ENCODE assay signal across 1 cellular context in genomic region chr2:6921321-6921922, GRCh38.
TF ChIP-seq lines count a peak whose summit lies in the region.

No MANE protein-coding gene starts in this region.

TF ChIP-seq in HepG2, 621 proteins besides CTCF, POLR2A, EP300 and RAD21 (continues in another document):
- TF ChIP-seq NFKB2 (CRISPR knock-in tag; IDR thresholded peaks at IDR 0.05; ENCODE audit: borderline replicate concordance) (peak; percentile 71; the same call in 1 of the 2 replicates), NR2F2 (IDR thresholded peaks at IDR 0.05; ENCODE audit: borderline replicate concordance, low read depth) (peak; percentile 97), IKZF4 (CRISPR knock-in tag; IDR thresholded peaks at IDR 0.05; ENCODE audit: borderline replicate concordance, low read depth, not compliant biosample characterization) (no peak), ZNF570 (CRISPR knock-in tag; IDR thresholded peaks at IDR 0.05; ENCODE audit: borderline replicate concordance) (no peak), NR2F1 (CRISPR knock-in tag; IDR thresholded peaks at IDR 0.05) (peak; percentile 96 to 99), RORA (CRISPR knock-in tag; IDR thresholded peaks at IDR 0.05) (no peak), PTBP1 (IDR thresholded peaks at IDR 0.05; ENCODE audit: low read depth, low read length, poor library complexity, severe bottlenecking) (no peak), EEA1 (CRISPR knock-in tag; IDR thresholded peaks at IDR 0.05; ENCODE audit: borderline replicate concordance) (no peak), CEBPZ (IDR thresholded peaks at IDR 0.05; ENCODE audit: low read length) (no peak), MLXIP (CRISPR knock-in tag; IDR thresholded peaks at IDR 0.05; ENCODE audit: borderline replicate concordance) (no peak), ZNF253 (CRISPR knock-in tag; IDR thresholded peaks at IDR 0.05; ENCODE audit: borderline replicate concordance) (no peak), SNRNP70 (IDR thresholded peaks at IDR 0.05; ENCODE audit: low read depth, low read length) (no peak), NBN (conservative IDR thresholded peaks at IDR 0.05) (no peak), ZNF160 (CRISPR knock-in tag; IDR thresholded peaks at IDR 0.05) (no peak), IRX3 (CRISPR knock-in tag; IDR thresholded peaks at IDR 0.05; ENCODE audit: borderline replicate concordance, low read depth) (no peak), NFATC3 (CRISPR knock-in tag; IDR thresholded peaks at IDR 0.05) (no peak), ARID3A (IDR thresholded peaks at IDR 0.05; ENCODE audit: low read depth, low read length) (0 out of 2 replicates have a peak, but pooled peaks have one; percentile 27), ATF4 (CRISPR knock-in tag; IDR thresholded peaks at IDR 0.05) (peak in 1 of 2 experiments; percentile 56; a peak in 2 of 4 replicates), SIX1 (CRISPR knock-in tag; IDR thresholded peaks at IDR 0.05; ENCODE audit: borderline replicate concordance) (no peak), ZC3H4 (CRISPR knock-in tag; IDR thresholded peaks at IDR 0.05; ENCODE audit: borderline replicate concordance) (no peak), MTA1 (CRISPR knock-in tag; IDR thresholded peaks at IDR 0.05; ENCODE audit: borderline replicate concordance) (peak; percentile 99; the same call in 1 of the 2 replicates), ARID4A (CRISPR knock-in tag; IDR thresholded peaks at IDR 0.05; ENCODE audit: borderline replicate concordance) (peak; percentile 67; the same call in 1 of the 2 replicates), MLLT10 (CRISPR knock-in tag; IDR thresholded peaks at IDR 0.05) (no peak), REPIN1 (CRISPR knock-in tag; IDR thresholded peaks at IDR 0.05; ENCODE audit: borderline replicate concordance, low read depth) (peak; percentile 99), ZSCAN12 (CRISPR knock-in tag; IDR thresholded peaks at IDR 0.05) (no peak), HNRNPUL1 (IDR thresholded peaks at IDR 0.05; ENCODE audit: low read depth, low read length) (no peak), FUBP1 (CRISPR knock-in tag; IDR thresholded peaks at IDR 0.05; ENCODE audit: borderline replicate concordance) (no peak), MEIS1 (CRISPR knock-in tag; IDR thresholded peaks at IDR 0.05; ENCODE audit: borderline replicate concordance) (peak; percentile 91; the same call in 1 of the 2 replicates), ZNF337 (CRISPR knock-in tag; IDR thresholded peaks at IDR 0.05; ENCODE audit: borderline replicate concordance, low read depth) (peak; percentile 72; the same call in 1 of the 2 replicates), YY1 (IDR thresholded peaks at IDR 0.05; ENCODE audit: insufficient read depth, insufficient replicate concordance, low read depth, low read length) (peak; percentile 31), ZMYM2 (CRISPR knock-in tag; IDR thresholded peaks at IDR 0.05) (peak; percentile 92; the same call in 1 of the 2 replicates), ZNF136 (CRISPR knock-in tag; IDR thresholded peaks at IDR 0.05; ENCODE audit: low read depth) (0 out of 2 replicates have a peak, but pooled peaks have one; percentile 82), NRL (CRISPR knock-in tag; IDR thresholded peaks at IDR 0.05; ENCODE audit: borderline replicate concordance) (0 out of 2 replicates have a peak, but pooled peaks have one; percentile 62), CHD4 (IDR thresholded peaks at IDR 0.05; ENCODE audit: borderline replicate concordance, low read length) (no peak), SUZ12 (IDR thresholded peaks at IDR 0.05; ENCODE audit: low read depth, low read length) (no peak), ZMYM3 (CRISPR knock-in tag; IDR thresholded peaks at IDR 0.05) (peak; percentile 93), ZFP41 (CRISPR knock-in tag; IDR thresholded peaks at IDR 0.05; ENCODE audit: borderline replicate concordance) (no peak), PBX2 (CRISPR knock-in tag; IDR thresholded peaks at IDR 0.05) (0 out of 2 replicates have a peak, but pooled peaks have one; percentile 25), TFE3 (CRISPR knock-in tag; IDR thresholded peaks at IDR 0.05) (peak; percentile 93), PPARG (CRISPR knock-in tag; conservative IDR thresholded peaks at IDR 0.05) (peak; percentile 85), KLF15 (CRISPR knock-in tag; IDR thresholded peaks at IDR 0.05; ENCODE audit: borderline replicate concordance) (no peak), ZFP82 (CRISPR knock-in tag; IDR thresholded peaks at IDR 0.05; ENCODE audit: borderline replicate concordance) (no peak), ZFAT (CRISPR knock-in tag; conservative IDR thresholded peaks at IDR 0.05) (no peak), ZNF138 (CRISPR knock-in tag; IDR thresholded peaks at IDR 0.05; ENCODE audit: low read depth) (peak; percentile 81; the same call in 1 of the 2 replicates), ZFYVE20 (CRISPR knock-in tag; IDR thresholded peaks at IDR 0.05; ENCODE audit: borderline replicate concordance, low read depth) (no peak), SMC3 (IDR thresholded peaks at IDR 0.05; ENCODE audit: low read length) (no peak), MIXL1 (CRISPR knock-in tag; IDR thresholded peaks at IDR 0.05) (peak; percentile 81; the same call in 1 of the 2 replicates), IKZF1 (IDR thresholded peaks at IDR 0.05) (no peak), ZBTB21 (CRISPR knock-in tag; IDR thresholded peaks at IDR 0.05) (no peak)
